In genomic region chrX:153507484-153508178, GRCh38 we compare ENCODE assay signal across 9 cellular contexts. TPM values are rescaled to one million over a fixed set of nuclear protein-coding genes. Genes with fewer than 3 reads are reported as not detected.
DNase-seq lines count a peak whose midpoint lies in the region; ATAC-seq lines count a peak whose summit lies in the region.
"Had no signal": no experiment of that assay in that cellular context is flagged by ENCODE, and none has a peak within 500 bp of the region (broad histone marks: within the 10 kb centered on the region; RNA-seq: fewer than 3 reads in every experiment).

No MANE protein-coding gene starts in this region.

- H3K27ac Mint-ChIP-seq in activated CD4-positive, alpha-beta memory T cell treated with anti-CD3 and anti-CD28 coated beads, Interleukin-2, amount 10 ng/mL, durations not matched to agents 7 days and 5 days = no peak overlapping the region

- no peaks in the 10 kb centered on the region for H3K36me3 Mint-ChIP-seq in activated CD4-positive, alpha-beta memory T cell treated with anti-CD3 and anti-CD28 coated beads, Interleukin-2, amount 10 ng/mL, durations not matched to agents 7 days and 5 days (ENCODE audit: low read depth)
- H3K36me3 Mint-ChIP-seq: IgD-negative memory B cell had no signal

- CTCF ChIA-PET in activated CD4-positive, alpha-beta memory T cell treated with anti-CD3 and anti-CD28 coated beads, Interleukin-2, amount 10 ng/mL, durations not matched to agents 7 days and 5 days (lab: Charles Lee) = interaction anchor here (1.1 to 3.5 kb wide), 5 partner anchors 13 to 566 kb away, joined by 3 to 42 read pairs (median 13); partner anchors contain the start of genes BGN and HAUS7

- H3K9me3 Mint-ChIP-seq in activated CD4-positive, alpha-beta memory T cell treated with anti-CD3 and anti-CD28 coated beads, Interleukin-2, amount 10 ng/mL, durations not matched to agents 7 days and 5 days = no peaks in the 10 kb centered on the region

- POLR2A ChIA-PET in activated CD4-positive, alpha-beta memory T cell treated with anti-CD3 and anti-CD28 coated beads, Interleukin-2, amount 10 ng/mL, durations not matched to agents 7 days and 5 days (lab: Charles Lee) = interaction anchor here (1.1 kb wide), 1 partner anchor 566 kb away, joined by 3 read pairs; no protein-coding TSS in a partner anchor

- DNase-seq in C1 segment of cervical spinal cord (lab: John Stamatoyannopoulos, UW) (peak in 13 of 14 donors; percentile 6 to 78 (median 50)), GM19238 (ENCODE audit: insufficient read length, low spot score) (peak; percentile 93), NCI-H748 (lab: John Stamatoyannopoulos, UW; ENCODE audit: unreplicated experiment) (peak; percentile 74), ecto neural progenitor cell (ENCODE audit: low spot score) (peak; percentile 82), lung microvascular endothelial cell (ENCODE audit: low read depth in 2 of 2) (peak; percentile 65 to 78)
- DNase-seq in activated CD4-positive, alpha-beta memory T cell treated with anti-CD3 and anti-CD28 coated beads, Interleukin-2, amount 10 ng/mL, durations not matched to agents 7 days and 5 days = peak; percentile 82
- peak; percentile 69 for DNase-seq in stimulated activated CD8-positive, alpha-beta memory T cell treated with anti-CD3 and anti-CD28 coated beads, Interleukin-15, amount 100 ng/mL, for 24 hours (ENCODE audit: low read depth)

- H3K4me1 Mint-ChIP-seq in activated CD4-positive, alpha-beta memory T cell treated with anti-CD3 and anti-CD28 coated beads, Interleukin-2, amount 10 ng/mL, durations not matched to agents 7 days and 5 days = peaks cover 1% of the 10 kb centered on the region

- H3K27me3 Mint-ChIP-seq in activated CD4-positive, alpha-beta memory T cell treated with anti-CD3 and anti-CD28 coated beads, Interleukin-2, amount 10 ng/mL, durations not matched to agents 7 days and 5 days = no peaks in the 10 kb centered on the region

- ATAC-seq in HG03342 (IDR thresholded peaks at IDR 0.05; ENCODE audit: unreplicated experiment) = peak; percentile 95

- no peak overlapping the region for H3K4me3 Mint-ChIP-seq in activated CD4-positive, alpha-beta memory T cell treated with anti-CD3 and anti-CD28 coated beads, Interleukin-2, amount 10 ng/mL, durations not matched to agents 7 days and 5 days

RNA-seq across cellular contexts. Expression of gene ATP2B3, which starts 9.8 kb away (rescaled TPM):
- not detected for total RNA-seq in activated CD4-positive, alpha-beta memory T cell treated with anti-CD3 and anti-CD28 coated beads, Interleukin-2, amount 10 ng/mL, durations not matched to agents 7 days and 5 days
- not detected in 2 replicates for total RNA-seq in lung microvascular endothelial cell

RNA-seq across cellular contexts. Expression of gene BGN, which starts 12.9 kb away (rescaled TPM):
- total RNA-seq in activated CD4-positive, alpha-beta memory T cell treated with anti-CD3 and anti-CD28 coated beads, Interleukin-2, amount 10 ng/mL, durations not matched to agents 7 days and 5 days = not detected
- total RNA-seq in lung microvascular endothelial cell = 15.3 TPM in 2 replicates

RNA-seq across cellular contexts. Expression of gene HAUS7, which starts 37.3 kb away (rescaled TPM):
- total RNA-seq in activated CD4-positive, alpha-beta memory T cell treated with anti-CD3 and anti-CD28 coated beads, Interleukin-2, amount 10 ng/mL, durations not matched to agents 7 days and 5 days = 10 to 100 TPM; 33.8 to 40.5 TPM
- total RNA-seq in lung microvascular endothelial cell = 7.8 and 11.3 TPM in 2 replicates

Comparison
In these comparisons a context has a peak if more than half of its experiments do, and no peak if none do; other contexts are left out.
1. Peak in every context shown above with its lines: DNase-seq and ATAC-seq.
2. RNA of gene BGN, which starts 12.9 kb away (total RNA-seq): 15.3 TPM in lung microvascular endothelial cell; not detected in activated CD4-positive, alpha-beta memory T cell treated with anti-CD3 and anti-CD28 coated beads, Interleukin-2, amount 10 ng/mL, durations not matched to agents 7 days and 5 days; every median in the first group is over 10 times any median in the second.